ENCODE assay signal across 8 cellular contexts in the genomic region with DNA sequence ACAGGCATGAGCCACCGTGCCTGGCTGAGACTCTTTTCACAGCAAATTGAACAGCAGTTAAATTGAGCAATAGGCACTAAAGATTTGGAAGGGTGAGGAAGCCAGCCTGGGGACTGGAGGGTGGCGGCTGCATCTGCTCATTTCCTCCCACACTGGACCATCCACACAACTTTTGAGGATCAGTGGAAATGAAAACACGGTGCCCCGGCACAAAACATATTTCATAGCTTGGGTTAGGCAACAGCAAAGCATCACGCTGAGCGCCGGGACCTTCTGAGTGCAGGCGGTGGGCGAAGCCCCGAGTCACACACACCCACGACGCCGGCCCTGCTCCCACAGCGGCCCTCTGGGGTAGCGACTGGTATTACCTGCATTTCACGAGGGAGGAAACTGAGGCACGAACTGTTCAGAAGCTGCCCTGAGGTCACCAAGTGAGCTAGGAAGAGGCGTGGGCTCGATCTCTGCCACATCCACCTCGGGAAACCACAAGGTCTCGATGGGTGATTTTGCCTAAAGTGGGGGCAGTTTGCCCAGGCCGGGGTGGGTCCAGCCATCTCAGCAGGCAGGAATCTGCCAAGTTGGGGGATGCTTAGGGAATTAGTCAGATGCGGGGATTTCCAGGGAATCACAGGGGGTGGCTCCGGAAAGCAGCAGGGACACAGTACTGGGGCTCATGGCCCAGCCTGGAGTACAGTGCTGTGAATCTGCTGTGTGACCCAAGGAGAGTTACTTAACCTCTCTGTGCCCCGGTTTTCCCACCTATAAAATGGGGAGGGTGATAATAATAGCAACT. TPM values are rescaled to one million over a fixed set of nuclear protein-coding genes. Genes with fewer than 3 reads are reported as not detected.
DNase-seq lines count a peak whose midpoint lies in the region; ATAC-seq, FAIRE-seq and TF ChIP-seq lines count a peak whose summit lies in the region.

No MANE protein-coding gene starts in this region.

- no peak for TF ChIP-seq EP300 in K562 (IDR thresholded peaks at IDR 0.05; ENCODE audit: low read length)

- H3K27ac ChIP-seq in HUES6 (ENCODE audit: low read depth, low read length) (no peak overlapping the region), K562 (ENCODE audit: extremely low read depth, low read depth, low read length) (no peak overlapping the region), lower lobe of right lung (peak overlapping the region; percentile 74), caudate nucleus (ENCODE audit: low read depth, low read length) (no peak overlapping the region)

- CTCF ChIA-PET in AG04449 (lab: Yijun Ruan, JAX) = interaction anchor here (0.6 to 3.2 kb wide), 8 partner anchors 10 to 67 kb away, joined by 3 to 12 read pairs (median 4); no protein-coding TSS in a partner anchor
- CTCF ChIA-PET in K562 (lab: Yijun Ruan, JAX; ENCODE audit: low intra/inter-chr PET ratio) = no interaction called here

- no peaks in the 10 kb centered on the region for H4K20me1 ChIP-seq in K562 (replicated peaks; ENCODE audit: control insufficient read depth, insufficient read depth, low read length)

- intact Hi-C loops in K562 (cut with micrococcal nuclease) = no loop called here
- intact Hi-C loops in lower lobe of right lung (cut with DNase I) = no loop called here

- no peak overlapping the region for H3K4me2 ChIP-seq in K562 (ENCODE audit: insufficient read depth, low read length)

- H3K9me3 ChIP-seq in HUES6 (ENCODE audit: control insufficient read depth, insufficient read depth, low read depth, low read length) = no peaks in the 10 kb centered on the region
- H3K9me3 ChIP-seq in K562 (replicated peaks; ENCODE audit: control insufficient read depth, insufficient read depth, low read depth, low read length) = no peaks in the 10 kb centered on the region
- H3K9me3 ChIP-seq in lower lobe of right lung = no peaks in the 10 kb centered on the region

- H3K36me3 ChIP-seq in HUES6 (ENCODE audit: control insufficient read depth, insufficient read depth, low read length) (no peaks in the 10 kb centered on the region), K562 (ENCODE audit: control insufficient read depth, insufficient read depth, low read length) (no peaks in the 10 kb centered on the region), lower lobe of right lung (no peaks in the 10 kb centered on the region)

- H3K27me3 ChIP-seq in HUES6 (ENCODE audit: control insufficient read depth, insufficient read depth, low read length) = no peaks in the 10 kb centered on the region
- no peaks in the 10 kb centered on the region for H3K27me3 ChIP-seq in K562 (ENCODE audit: control insufficient read depth in 2 of 2, insufficient read depth in 2 of 2, low read length in 2 of 2)
- H3K27me3 ChIP-seq in lower lobe of right lung (ENCODE audit: low read depth) = no peaks in the 10 kb centered on the region

- 66% methylated on average over 24 of the region's 25 CpGs for WGBS in K562 (ENCODE audit: insufficient coverage, low coverage, missing lambda C conversion rate)

- H3K79me2 ChIP-seq in K562 (ENCODE audit: control insufficient read depth, insufficient read depth, low read length) = peaks cover 16% of the 10 kb centered on the region

- DNase-seq in AG04449 (ENCODE audit: low read depth, low spot score) = peak; percentile 84
- DNase-seq in K562 (ENCODE audit: extremely low read depth in 1 of 4, low spot score in 3 of 4) = no peak
- DNase-seq in lower lobe of right lung = no peak
- no peak for DNase-seq in NCI-H2227 (lab: John Stamatoyannopoulos, UW; ENCODE audit: unreplicated experiment)
- DNase-seq in caudate nucleus (lab: John Stamatoyannopoulos, UW) = no peak

- BruUV-seq in K562 (replicated peaks; lab: Mats Ljungman, UMichigan) = no TSS peak

- no peak overlapping the region for H2AFZ ChIP-seq in K562 (ENCODE audit: low read depth, low read length)

- H3K4me1 ChIP-seq in HUES6 (ENCODE audit: control insufficient read depth, insufficient read depth, low read length) (peaks cover 15% of the 10 kb centered on the region), K562 (replicated peaks in 1 of 2; ENCODE audit: control insufficient read depth in 2 of 2, insufficient read depth in 2 of 2, low read length in 2 of 2) (peaks cover 18 to 48% of the 10 kb centered on the region in 2 experiments), lower lobe of right lung (peaks cover 43% of the 10 kb centered on the region)

- H3K4me3 ChIP-seq in AG04449 (ENCODE audit: low read depth, low read length) (no peak overlapping the region; the same call in none of the 2 replicates), HUES6 (ENCODE audit: low read depth, low read length) (no peak overlapping the region), K562 (no peak overlapping the region), lower lobe of right lung (no peak overlapping the region)

- TF ChIP-seq RAD21 in K562 (CRISPR knock-in tag; conservative IDR thresholded peaks at IDR 0.05 in 1 of 2, IDR thresholded peaks at IDR 0.05 in 1 of 2) = no peak

- H3K9me1 ChIP-seq in K562 (ENCODE audit: control insufficient read depth, insufficient read depth, low read length) = no peaks in the 10 kb centered on the region

- no peak for FAIRE-seq in K562 (lab: Jason Lieb, UNC)

- ATAC-seq in K562 (no peak), lower lobe of right lung (peak in 1 of 2 donors; percentile 8), GM18858 (IDR thresholded peaks at IDR 0.05; ENCODE audit: unreplicated experiment) (no peak), GM19467 (IDR thresholded peaks at IDR 0.05; ENCODE audit: unreplicated experiment) (no peak)

- peak overlapping the region; percentile 29 for H3K9ac ChIP-seq in HUES6 (ENCODE audit: low read length)
- 0 out of 4 replicates have a peak overlapping the region, but pooled peaks of 1 of the 2 experiments have one; percentile 28 for H3K9ac ChIP-seq in K562 (ENCODE audit: insufficient read depth in 1 of 2, low read depth in 2 of 2, low read length in 2 of 2)

- peak; percentile 1 for TF ChIP-seq CTCF in AG04449 (IDR thresholded peaks at IDR 0.05; ENCODE audit: insufficient read depth, low read length, missing control alignments)
- TF ChIP-seq CTCF in K562 (IDR thresholded peaks at IDR 0.05 in 2 of 3, conservative IDR thresholded peaks at IDR 0.05 in 1 of 3; ENCODE audit: insufficient read depth in 2 of 3, low read depth in 1 of 3, low read length in 3 of 3) = 0 out of 6 replicates have a peak, but pooled peaks of 1 of the 3 experiments have one; percentile 3
- no peak for TF ChIP-seq CTCF in lower lobe of right lung (IDR thresholded peaks at IDR 0.05)

- TF ChIP-seq POLR2A in K562 (conservative IDR thresholded peaks at IDR 0.05) = no peak

- POLR2A ChIA-PET in AG04449 (lab: Yijun Ruan, JAX) = interaction anchor here (1.0 kb wide), 1 partner anchor 73 kb away, joined by 3 read pairs; a partner anchor contains a TSS
- POLR2A ChIA-PET in K562 (lab: Yijun Ruan, JAX) = interaction anchor here (0.8 to 2.0 kb wide), 2 partner anchors 15 to 163 kb away, joined by 4 to 5 read pairs; no protein-coding TSS in a partner anchor

- in situ Hi-C loops in K562 (cut with MboI) = no loop called here

RNA-seq across cellular contexts. Expression of a gene that starts 3.5 kb away (rescaled TPM):
- 26.2 and 103 TPM in 2 replicates for total RNA-seq in K562 (2011; cell fraction: chromatin; rRNA removed; ENCODE audit: low replicate concordance)
- total RNA-seq in K562 (2011; cell fraction: nucleolus; rRNA removed) = 64.1 and 67.7 TPM in 2 replicates
- total RNA-seq in K562 (2011; cell fraction: nucleoplasm; rRNA removed) = 28.6 and 30.7 TPM in 2 replicates
- 18.6 and 23.1 TPM in 2 replicates for total RNA-seq in K562 (2014; rRNA removed)
- total RNA-seq in K562 (2014; rRNA removed; fragmentation: Illumina TruSeq; extraction: Trizol) = 4.0 and 6.3 TPM in 2 replicates
- 6.7 and 7.8 TPM in 2 replicates for total RNA-seq in K562 (2015; rRNA removed; fragmentation: Illumina TruSeq; extraction: Trizol)
- total RNA-seq in K562 (2021) = 46.2 and 49.0 TPM in 2 replicates
- polyA plus RNA-seq in K562 (2011; rRNA removed) = 6.7 and 9.3 TPM in 2 replicates
- 7.4 and 14.1 TPM in 2 replicates for polyA plus RNA-seq in K562 (2011; cell fraction: cytosol; rRNA removed)
- 45.7 and 79.0 TPM in 2 replicates for polyA plus RNA-seq in K562 (2011; cell fraction: nucleus; rRNA removed)
- polyA plus RNA-seq in K562 (2012) = 20.3 and 27.1 TPM in 2 replicates
- polyA plus RNA-seq in K562 (2014; fragmentation: Illumina TruSeq; extraction: Trizol) = 5.2 and 13.0 TPM in 2 replicates
- under 1 TPM; 0.01 to 0.04 TPM for polyA plus RNA-seq in K562 (2014; fragmentation: Nextera tagmentation; extraction: Ambion mirVana)
- polyA plus RNA-seq in K562 (2014; rRNA removed) = 21.5 and 23.1 TPM in 2 replicates
- polyA minus RNA-seq in K562 (2011; rRNA and poly(A)+ RNA removed) = 3.7 and 8.1 TPM in 2 replicates
- 16.7 and 22.1 TPM in 2 replicates for polyA minus RNA-seq in K562 (2011; cell fraction: cytosol; rRNA and poly(A)+ RNA removed)
- 20.7 and 21.3 TPM in 2 replicates for polyA minus RNA-seq in K562 (2011; cell fraction: nucleus; rRNA and poly(A)+ RNA removed)
- 91.6 TPM for total RNA-seq in lower lobe of right lung

RNA-seq across cellular contexts. Expression of a gene that starts 28.1 kb away (rescaled TPM):
- 76.0 and 175 TPM in 2 replicates for total RNA-seq in K562 (2011; cell fraction: chromatin; rRNA removed; ENCODE audit: low replicate concordance)
- total RNA-seq in K562 (2011; cell fraction: nucleolus; rRNA removed) = 128 and 133 TPM in 2 replicates
- 58.7 and 79.5 TPM in 2 replicates for total RNA-seq in K562 (2011; cell fraction: nucleoplasm; rRNA removed)
- total RNA-seq in K562 (2014; rRNA removed) (96.5 and 102 TPM in 2 replicates), K562 (2014; rRNA removed; fragmentation: Illumina TruSeq; extraction: Trizol) (28.9 and 31.7 TPM in 2 replicates), K562 (2015; rRNA removed; fragmentation: Illumina TruSeq; extraction: Trizol) (40.6 and 43.2 TPM in 2 replicates), K562 (2021) (76.3 and 89.6 TPM in 2 replicates), lower lobe of right lung (50.5 TPM)
- polyA plus RNA-seq in K562 (2011; rRNA removed) (31.2 and 34.3 TPM in 2 replicates), K562 (2014; fragmentation: Illumina TruSeq; extraction: Trizol) (22.0 and 39.1 TPM in 2 replicates), K562 (2014; fragmentation: Nextera tagmentation; extraction: Ambion mirVana) (under 1 TPM; 0.15 to 1.00 TPM), K562 (2014; rRNA removed) (69.4 and 79.9 TPM in 2 replicates)
- 37.0 and 67.8 TPM in 2 replicates for polyA plus RNA-seq in K562 (2011; cell fraction: cytosol; rRNA removed)
- 127 and 182 TPM in 2 replicates for polyA plus RNA-seq in K562 (2011; cell fraction: nucleus; rRNA removed)
- 49.5 and 76.3 TPM in 2 replicates for polyA plus RNA-seq in K562 (2012)
- 38.2 and 43.6 TPM in 2 replicates for polyA minus RNA-seq in K562 (2011; rRNA and poly(A)+ RNA removed)
- 33.9 and 37.0 TPM in 2 replicates for polyA minus RNA-seq in K562 (2011; cell fraction: cytosol; rRNA and poly(A)+ RNA removed)
- polyA minus RNA-seq in K562 (2011; cell fraction: nucleus; rRNA and poly(A)+ RNA removed) = 34.3 and 36.1 TPM in 2 replicates
